ENCODE assay signal across 21 cellular contexts in the genomic region with DNA sequence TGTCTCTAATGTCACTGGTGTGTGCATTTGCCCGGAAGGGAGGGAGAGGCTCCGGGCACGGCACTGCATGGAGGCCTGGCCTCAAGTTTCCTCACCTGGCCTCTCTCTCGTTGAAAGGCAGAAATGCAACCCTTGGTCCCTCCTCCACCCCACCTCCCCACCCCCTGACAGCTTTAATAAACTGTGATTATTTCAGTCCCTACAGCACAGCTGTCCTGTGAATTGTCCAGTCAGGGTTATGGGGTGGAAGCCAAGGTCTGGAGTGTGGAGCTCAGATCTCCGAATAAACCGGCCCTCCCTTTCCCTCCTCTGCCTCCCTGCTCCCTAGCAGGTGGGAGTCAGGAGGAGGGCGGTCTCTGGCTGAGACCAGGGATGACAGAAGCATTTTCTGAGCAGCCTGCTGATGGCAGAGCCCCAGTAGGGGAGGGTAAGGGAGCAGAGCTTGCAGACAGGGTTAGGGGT.
DNase-seq lines count a peak whose midpoint lies in the region; ATAC-seq and TF ChIP-seq lines count a peak whose summit lies in the region.
"Had no signal": no experiment of that assay in that cellular context is flagged by ENCODE, and none has a peak within 500 bp of the region (broad histone marks: within the 10 kb centered on the region; RNA-seq: fewer than 3 reads in every experiment).

No MANE protein-coding gene starts in this region.

- DNase-seq in DMS 273 treated with DMSO at 0.1 percent for 48 hours (lab: John Stamatoyannopoulos, UW), result peak; percentile 19
- DNase-seq in NCI-H1092 treated with DMSO at 0.1 percent for 48 hours (lab: John Stamatoyannopoulos, UW), result peak; percentile 74
- DNase-seq in SHP77 treated with DMSO at 0.1 percent for 48 hours (lab: John Stamatoyannopoulos, UW), result peak; percentile 44
- peak; percentile 25 for DNase-seq in nephron progenitor cell
- DNase-seq in OCI-M2 (lab: John Stamatoyannopoulos, UW; ENCODE audit: unreplicated experiment), result no peak
- no peak for DNase-seq in hepatocyte (ENCODE audit: low spot score)
- no peak for DNase-seq in T-helper 17 cell
- DNase-seq in NCI-H1436 treated with DMSO at 0.1 percent for 48 hours (lab: John Stamatoyannopoulos, UW), result no peak
- DNase-seq: activated naive CD8-positive, alpha-beta T cell treated with anti-CD3 and anti-CD28 coated beads, Interleukin-2, amount 10 ng/mL, durations not matched to agents 7 days and 5 days; activated T-cell treated with anti-CD3 and anti-CD28 coated beads, Interleukin-2, amount 50 U/mL, for 72 hours; CD4-positive, alpha-beta memory T cell; dermis blood vessel endothelial cell; foreskin keratinocyte; HFFc6; midbrain; NCI-H774; PC-3; stimulated activated CD4-positive, alpha-beta T cell treated with anti-CD3 and anti-CD28 coated beads, Interleukin-15, amount 100 ng/mL, for 24 hours had no signal

- H3K36me3 ChIP-seq in hepatocyte (replicated peaks; ENCODE audit: insufficient read depth, low read depth), result no peaks in the 10 kb centered on the region
- H3K36me3 ChIP-seq: neutrophil had no signal

- ATAC-seq in T-helper 17 cell, result no peak
- ATAC-seq: activated CD4-positive, CD25-positive, alpha-beta regulatory T cell treated with anti-CD3 and anti-CD28 coated beads, Interleukin-2, amount 50 U/mL, for 24 hours; activated T-cell treated with anti-CD3 and anti-CD28 coated beads, Interleukin-2, amount 50 U/mL, for 72 hours; foreskin keratinocyte; HepG2; PC-3 had no signal

- H3K4me3 Mint-ChIP-seq in nephron progenitor cell (no peak overlapping the region), T-helper 17 cell (no peak overlapping the region)
- H3K4me3 Mint-ChIP-seq: activated naive CD8-positive, alpha-beta T cell treated with anti-CD3 and anti-CD28 coated beads, Interleukin-2, amount 10 ng/mL, durations not matched to agents 7 days and 5 days; activated T-cell treated with anti-CD3 and anti-CD28 coated beads, Interleukin-2, amount 50 U/mL, for 72 hours; CD4-positive, alpha-beta memory T cell; HFFc6 had no signal

- H3K27ac Mint-ChIP-seq in nephron progenitor cell (no peak overlapping the region), T-helper 17 cell (no peak overlapping the region)
- H3K27ac Mint-ChIP-seq: activated naive CD8-positive, alpha-beta T cell treated with anti-CD3 and anti-CD28 coated beads, Interleukin-2, amount 10 ng/mL, durations not matched to agents 7 days and 5 days; activated T-cell treated with anti-CD3 and anti-CD28 coated beads, Interleukin-2, amount 50 U/mL, for 72 hours; CD4-positive, alpha-beta memory T cell; HFFc6 had no signal

- no peak overlapping the region for H3K4me3 ChIP-seq in hepatocyte

- no peak for TF ChIP-seq CTCF in nephron progenitor cell (IDR thresholded peaks at IDR 0.05)
- TF ChIP-seq CTCF in hepatocyte (IDR thresholded peaks at IDR 0.05; ENCODE audit: poor library complexity), result no peak

- no peaks in the 10 kb centered on the region for H4K20me1 ChIP-seq in hepatocyte (ENCODE audit: insufficient read depth, poor library complexity, severe bottlenecking)

- WGBS in hepatocyte (ENCODE audit: low lambda C conversion rate, missing lambda C conversion rate), result 71% methylated on average over 7 of the region's 7 CpGs

- no peaks in the 10 kb centered on the region for H3K27me3 ChIP-seq in hepatocyte

- no peaks in the 10 kb centered on the region for H3K9me3 Mint-ChIP-seq in nephron progenitor cell
- H3K9me3 Mint-ChIP-seq: activated naive CD8-positive, alpha-beta T cell treated with anti-CD3 and anti-CD28 coated beads, Interleukin-2, amount 10 ng/mL, durations not matched to agents 7 days and 5 days; activated T-cell treated with anti-CD3 and anti-CD28 coated beads, Interleukin-2, amount 50 U/mL, for 72 hours; HFFc6 had no signal

- peaks cover 28% of the 10 kb centered on the region for H3K27me3 Mint-ChIP-seq in nephron progenitor cell (ENCODE audit: low read depth, poor library complexity)
- peaks cover 37% of the 10 kb centered on the region for H3K27me3 Mint-ChIP-seq in T-helper 17 cell

- H3K4me1 Mint-ChIP-seq in nephron progenitor cell, result peaks cover 67% of the 10 kb centered on the region
- peaks cover 3% of the 10 kb centered on the region for H3K4me1 Mint-ChIP-seq in T-helper 17 cell
- H3K4me1 Mint-ChIP-seq: activated naive CD8-positive, alpha-beta T cell treated with anti-CD3 and anti-CD28 coated beads, Interleukin-2, amount 10 ng/mL, durations not matched to agents 7 days and 5 days; CD4-positive, alpha-beta memory T cell had no signal

- H3K36me3 Mint-ChIP-seq in nephron progenitor cell (ENCODE audit: low read depth) (no peaks in the 10 kb centered on the region), T-helper 17 cell (ENCODE audit: low read depth) (peaks cover 5% of the 10 kb centered on the region)
- H3K36me3 Mint-ChIP-seq: activated naive CD8-positive, alpha-beta T cell treated with anti-CD3 and anti-CD28 coated beads, Interleukin-2, amount 10 ng/mL, durations not matched to agents 7 days and 5 days; CD4-positive, alpha-beta memory T cell had no signal

- H3K9me2 ChIP-seq in hepatocyte (replicated peaks; ENCODE audit: insufficient read depth), result no peaks in the 10 kb centered on the region

- H2AFZ ChIP-seq in hepatocyte, result no peak overlapping the region

- H3K27ac ChIP-seq in hepatocyte, result no peak overlapping the region
- H3K27ac ChIP-seq: foreskin keratinocyte, neutrophil had no signal

- H3K4me1 ChIP-seq in hepatocyte (ENCODE audit: insufficient read depth), result no peaks in the 10 kb centered on the region

- H3K79me2 ChIP-seq in hepatocyte, result no peaks in the 10 kb centered on the region

- no peaks in the 10 kb centered on the region for H3K9me3 ChIP-seq in hepatocyte (ENCODE audit: low read depth)
- H3K9me3 ChIP-seq in T-helper 17 cell (ENCODE audit: control insufficient read depth, low read length, poor library complexity, severe bottlenecking), result no peaks in the 10 kb centered on the region
- H3K9me3 ChIP-seq: neutrophil had no signal

- no peak overlapping the region for H3K4me2 ChIP-seq in hepatocyte

Comparison
In these comparisons a context has a peak if more than half of its experiments do, and no peak if none do; other contexts are left out.
1. DNase-seq: peak in DMS 273 treated with DMSO at 0.1 percent for 48 hours (single experiment), NCI-H1092 treated with DMSO at 0.1 percent for 48 hours (single experiment), SHP77 treated with DMSO at 0.1 percent for 48 hours (single experiment) and nephron progenitor cell (single experiment); none in OCI-M2 (single experiment), hepatocyte (single experiment), T-helper 17 cell (0 of 3) and NCI-H1436 treated with DMSO at 0.1 percent for 48 hours (single experiment).